In the genomic region with DNA sequence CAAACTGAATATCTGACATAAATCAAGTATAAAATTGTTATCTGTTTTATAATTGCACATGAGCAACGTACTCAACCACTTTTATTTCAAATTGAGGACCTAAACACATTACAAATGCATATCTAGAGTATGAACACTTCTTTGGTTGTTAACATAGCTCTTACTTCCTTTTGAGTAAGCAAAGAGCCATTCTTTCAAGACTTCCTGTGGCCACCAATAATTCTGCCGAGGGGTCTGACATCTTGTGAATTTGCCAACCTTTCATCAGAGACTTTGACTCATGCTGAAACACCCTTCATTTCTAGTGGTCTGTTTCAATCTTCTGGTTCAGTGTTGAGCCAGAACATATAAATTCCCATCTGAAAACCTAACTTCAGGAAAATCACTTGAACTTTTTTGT, we compare ENCODE assay signal across 11 cellular contexts. TPM values are rescaled to one million over a fixed set of nuclear protein-coding genes. Genes with fewer than 3 reads are reported as not detected.
DNase-seq lines count a peak whose midpoint lies in the region; ATAC-seq and TF ChIP-seq lines count a peak whose summit lies in the region.
"Had no signal": no experiment of that assay in that cellular context is flagged by ENCODE, and none has a peak within 500 bp of the region (broad histone marks: within the 10 kb centered on the region; RNA-seq: fewer than 3 reads in every experiment).

No MANE protein-coding gene starts in this region.

- H3K4me1 ChIP-seq in ACC112 (ENCODE audit: control insufficient read depth, insufficient read depth, low read length, unreplicated experiment) (peaks cover 21% of the 10 kb centered on the region), ascending aorta (no peaks in the 10 kb centered on the region)
- H3K4me1 ChIP-seq: BE2C had no signal

- peaks cover 85% of the 10 kb centered on the region for H3K79me2 ChIP-seq in ACC112 (ENCODE audit: control insufficient read depth, insufficient read depth, low read length, unreplicated experiment)

- H3K27ac ChIP-seq in ACC112 (ENCODE audit: low read depth, low read length) = peak overlapping the region; percentile 82
- H3K27ac ChIP-seq in epithelial cell of prostate = peak overlapping the region; percentile 86
- no peak overlapping the region for H3K27ac ChIP-seq in ascending aorta
- H3K27ac ChIP-seq: SJCRH30 had no signal

- H3K36me3 ChIP-seq in ACC112 (ENCODE audit: insufficient read depth, low read length) = 0 out of 2 replicates have a peak, but pooled peaks cover 3% of the 10 kb centered on the region
- H3K36me3 ChIP-seq in ascending aorta = no peaks in the 10 kb centered on the region
- H3K36me3 ChIP-seq: BE2C had no signal

- TF ChIP-seq CTCF in ascending aorta (IDR thresholded peaks at IDR 0.05) = no peak

- no peaks in the 10 kb centered on the region for H3K9me3 ChIP-seq in ascending aorta
- H3K9me3 ChIP-seq: BE2C, SJCRH30 had no signal

- H2AFZ ChIP-seq in ACC112 (ENCODE audit: low read length, unreplicated experiment) = no peak overlapping the region

- H3K27me3 ChIP-seq in ACC112 (ENCODE audit: insufficient read depth, low read length) (no peaks in the 10 kb centered on the region), ascending aorta (no peaks in the 10 kb centered on the region)
- H3K27me3 ChIP-seq: BE2C, SJCRH30 had no signal

- DNase-seq in HS-27A (ENCODE audit: low read depth) (peak; percentile 23), epithelial cell of prostate (ENCODE audit: low read depth, low spot score) (peak; percentile 31), OCI-M2 (lab: John Stamatoyannopoulos, UW; ENCODE audit: unreplicated experiment) (no peak), ascending aorta (ENCODE audit: low spot score in 2 of 2) (no peak), NCI-H345 (lab: John Stamatoyannopoulos, UW) (no peak)
- DNase-seq: activated T-cell treated with anti-CD3 and anti-CD28 coated beads, Interleukin-2, amount 50 U/mL, for 4 hours; BE2C; SJCRH30 had no signal

- H3K4me3 ChIP-seq in ACC112 (ENCODE audit: low read depth, low read length) (peak overlapping the region; percentile 3; the same call in 1 of the 2 replicates), ascending aorta (no peak overlapping the region)
- H3K4me3 ChIP-seq: SJCRH30 had no signal

- ATAC-seq in GM19395 (IDR thresholded peaks at IDR 0.05; ENCODE audit: unreplicated experiment) = peak; percentile 65
- no peak for ATAC-seq in GM19455 (IDR thresholded peaks at IDR 0.05; ENCODE audit: unreplicated experiment)
- ATAC-seq: activated T-cell treated with anti-CD3 and anti-CD28 coated beads, Interleukin-2, amount 50 U/mL, for 4 hours had no signal

- intact Hi-C loops in ascending aorta (cut with DNase I) = no loop called here

RNA-seq across cellular contexts. Expression of gene CDK14, which starts 59.4 kb away (rescaled TPM):
- 5.1 TPM for total RNA-seq in ascending aorta

Comparison
In these comparisons a context has a peak if more than half of its experiments do, and no peak if none do; other contexts are left out.
1. H3K27ac ChIP-seq: peak in ACC112 (single experiment) and epithelial cell of prostate (single experiment); none in ascending aorta (0 of 2).
2. DNase-seq: peak in HS-27A (single experiment) and epithelial cell of prostate (single experiment); none in OCI-M2 (single experiment), ascending aorta (0 of 2) and NCI-H345 (single experiment).